17 cellular contexts compared by ENCODE assay signal in genomic region chr5:16992006-16992405, GRCh38. TPM values are rescaled to one million over a fixed set of nuclear protein-coding genes. Genes with fewer than 3 reads are reported as not detected.
DNase-seq lines count a peak whose midpoint lies in the region; ATAC-seq and TF ChIP-seq lines count a peak whose summit lies in the region.
"Had no signal": no experiment of that assay in that cellular context is flagged by ENCODE, and none has a peak within 500 bp of the region (broad histone marks: within the 10 kb centered on the region; RNA-seq: fewer than 3 reads in every experiment).

No MANE protein-coding gene starts in this region.

- no peaks in the 10 kb centered on the region for H3K4me1 Mint-ChIP-seq in activated T-cell treated with anti-CD3 and anti-CD28 coated beads, Interleukin-2, amount 50 U/mL, for 72 hours (ENCODE audit: low read depth)
- H3K4me1 Mint-ChIP-seq in activated naive CD8-positive, alpha-beta T cell treated with anti-CD3 and anti-CD28 coated beads, Interleukin-2, amount 50 U/mL, for 24 hours, result peaks cover 3% of the 10 kb centered on the region
- peaks cover 4% of the 10 kb centered on the region for H3K4me1 Mint-ChIP-seq in activated CD4-positive, alpha-beta T cell treated with anti-CD3 and anti-CD28 coated beads, Interleukin-2, amount 10 ng/mL, durations not matched to agents 24 days and 14 days
- H3K4me1 Mint-ChIP-seq: memory B cell had no signal

- peaks cover 12% of the 10 kb centered on the region for H3K27me3 Mint-ChIP-seq in activated T-cell treated with anti-CD3 and anti-CD28 coated beads, Interleukin-2, amount 50 U/mL, for 72 hours (ENCODE audit: low read depth)
- H3K27me3 Mint-ChIP-seq in activated naive CD8-positive, alpha-beta T cell treated with anti-CD3 and anti-CD28 coated beads, Interleukin-2, amount 50 U/mL, for 24 hours, result peaks cover 14% of the 10 kb centered on the region
- peaks cover 6% of the 10 kb centered on the region for H3K27me3 Mint-ChIP-seq in activated CD4-positive, alpha-beta T cell treated with anti-CD3 and anti-CD28 coated beads, Interleukin-2, amount 10 ng/mL, durations not matched to agents 24 days and 14 days

- H3K4me3 Mint-ChIP-seq in activated T-cell treated with anti-CD3 and anti-CD28 coated beads, Interleukin-2, amount 50 U/mL, for 72 hours, result no peak overlapping the region
- H3K4me3 Mint-ChIP-seq in activated naive CD8-positive, alpha-beta T cell treated with anti-CD3 and anti-CD28 coated beads, Interleukin-2, amount 50 U/mL, for 24 hours, result no peak overlapping the region
- no peak overlapping the region for H3K4me3 Mint-ChIP-seq in activated CD4-positive, alpha-beta T cell treated with anti-CD3 and anti-CD28 coated beads, Interleukin-2, amount 10 ng/mL, durations not matched to agents 24 days and 14 days
- H3K4me3 Mint-ChIP-seq: memory B cell had no signal

- H3K36me3 Mint-ChIP-seq in activated T-cell treated with anti-CD3 and anti-CD28 coated beads, Interleukin-2, amount 50 U/mL, for 72 hours (ENCODE audit: insufficient read depth in 2 of 2), result peaks cover 0 to 1% of the 10 kb centered on the region in 2 donors
- H3K36me3 Mint-ChIP-seq in activated naive CD8-positive, alpha-beta T cell treated with anti-CD3 and anti-CD28 coated beads, Interleukin-2, amount 50 U/mL, for 24 hours (ENCODE audit: low read depth), result no peaks in the 10 kb centered on the region
- no peaks in the 10 kb centered on the region for H3K36me3 Mint-ChIP-seq in activated CD4-positive, alpha-beta T cell treated with anti-CD3 and anti-CD28 coated beads, Interleukin-2, amount 10 ng/mL, durations not matched to agents 24 days and 14 days (ENCODE audit: low read depth)
- H3K36me3 Mint-ChIP-seq: memory B cell had no signal

- DNase-seq in activated T-cell treated with anti-CD3 and anti-CD28 coated beads, Interleukin-2, amount 50 U/mL, for 72 hours, result no peak
- DNase-seq in activated T-cell treated with anti-CD3 and anti-CD28 coated beads, Interleukin-2, amount 50 U/mL, for 48 hours, result no peak
- DNase-seq in SK-MEL-5 (ENCODE audit: low read depth, low spot score) (peak; percentile 46), fibroblast of mammary gland (ENCODE audit: low read depth) (peak; percentile 80), stromal cell of bone marrow (ENCODE audit: low read depth) (peak; percentile 82), DMS153 treated with DMSO at 0.1 percent for 48 hours (lab: John Stamatoyannopoulos, UW; ENCODE audit: unreplicated experiment) (no peak)
- no peak for DNase-seq in activated naive CD8-positive, alpha-beta T cell treated with anti-CD3 and anti-CD28 coated beads, Interleukin-2, amount 50 U/mL, for 24 hours
- DNase-seq in activated CD4-positive, alpha-beta T cell treated with anti-CD3 and anti-CD28 coated beads, Interleukin-2, amount 10 ng/mL, durations not matched to agents 24 days and 14 days, result no peak
- DNase-seq: 8988T; amygdala; DMS 273 treated with DMSO at 0.1 percent for 48 hours; effector memory CD4-positive, alpha-beta T cell; NCI-H1694; upper lobe of right lung; WERI-Rb-1 had no signal

- no peak overlapping the region for H3K4me3 ChIP-seq in fibroblast of mammary gland (ENCODE audit: control insufficient read depth, low read depth, low read length)
- H3K4me3 ChIP-seq: upper lobe of right lung had no signal

- H3K9me3 Mint-ChIP-seq in activated T-cell treated with anti-CD3 and anti-CD28 coated beads, Interleukin-2, amount 50 U/mL, for 72 hours, result no peaks in the 10 kb centered on the region
- H3K9me3 Mint-ChIP-seq in activated naive CD8-positive, alpha-beta T cell treated with anti-CD3 and anti-CD28 coated beads, Interleukin-2, amount 50 U/mL, for 24 hours, result peaks cover 5% of the 10 kb centered on the region
- H3K9me3 Mint-ChIP-seq in activated CD4-positive, alpha-beta T cell treated with anti-CD3 and anti-CD28 coated beads, Interleukin-2, amount 10 ng/mL, durations not matched to agents 24 days and 14 days, result no peaks in the 10 kb centered on the region
- H3K9me3 Mint-ChIP-seq: memory B cell had no signal

- peak; percentile 21 to 46 for ATAC-seq in activated T-cell treated with anti-CD3 and anti-CD28 coated beads, Interleukin-2, amount 50 U/mL, for 72 hours (replicated peaks in 1 of 2)
- ATAC-seq in activated naive CD8-positive, alpha-beta T cell treated with anti-CD3 and anti-CD28 coated beads, Interleukin-2, amount 50 U/mL, for 24 hours, result no peak
- ATAC-seq: HCT116, upper lobe of right lung had no signal

- in situ Hi-C loops in SK-MEL-5 (cut with HindIII; ENCODE audit: low pct_unique_long_range_greater_than_20kb, low sequenced_read_pairs), result no loop called here

- TF ChIP-seq CTCF in fibroblast of mammary gland (conservative IDR thresholded peaks at IDR 0.05; ENCODE audit: control insufficient read depth, insufficient read depth, low read depth, low read length), result no peak

- intact Hi-C loops in activated CD4-positive, alpha-beta T cell treated with anti-CD3 and anti-CD28 coated beads, Interleukin-2, amount 10 ng/mL, durations not matched to agents 24 days and 14 days (cut with micrococcal nuclease), result no loop called here

- H3K27ac Mint-ChIP-seq in activated T-cell treated with anti-CD3 and anti-CD28 coated beads, Interleukin-2, amount 50 U/mL, for 72 hours, result no peak overlapping the region
- H3K27ac Mint-ChIP-seq in activated naive CD8-positive, alpha-beta T cell treated with anti-CD3 and anti-CD28 coated beads, Interleukin-2, amount 50 U/mL, for 24 hours, result no peak overlapping the region
- no peak overlapping the region for H3K27ac Mint-ChIP-seq in activated CD4-positive, alpha-beta T cell treated with anti-CD3 and anti-CD28 coated beads, Interleukin-2, amount 10 ng/mL, durations not matched to agents 24 days and 14 days
- H3K27ac Mint-ChIP-seq: memory B cell had no signal

RNA-seq across cellular contexts. Expression of gene MYO10, which starts 55.9 kb away (rescaled TPM):
- total RNA-seq in activated T-cell treated with anti-CD3 and anti-CD28 coated beads, Interleukin-2, amount 50 U/mL, for 72 hours, result under 1 TPM; 0.43 to 0.97 TPM
- 161 and 191 TPM in 2 replicates for total RNA-seq in SK-MEL-5 (2014; rRNA removed; shearing (Covaris generic))
- 117 and 156 TPM in 2 replicates for polyA plus RNA-seq in SK-MEL-5 (2015; cell fraction: cytosol; rRNA removed)
- 66.9 and 85.6 TPM in 2 replicates for polyA plus RNA-seq in SK-MEL-5 (2015; cell fraction: nucleus; rRNA removed)
- 0.26 and 0.28 TPM in 2 replicates for total RNA-seq in activated CD4-positive, alpha-beta T cell treated with anti-CD3 and anti-CD28 coated beads, Interleukin-2, amount 10 ng/mL, durations not matched to agents 24 days and 14 days

Comparison
In these comparisons a context has a peak if more than half of its experiments do, and no peak if none do; other contexts are left out.
1. DNase-seq: peak in SK-MEL-5 (single experiment), fibroblast of mammary gland (single experiment) and stromal cell of bone marrow (single experiment); none in activated T-cell treated with anti-CD3 and anti-CD28 coated beads, Interleukin-2, amount 50 U/mL, for 72 hours (0 of 2), activated T-cell treated with anti-CD3 and anti-CD28 coated beads, Interleukin-2, amount 50 U/mL, for 48 hours (0 of 2), activated naive CD8-positive, alpha-beta T cell treated with anti-CD3 and anti-CD28 coated beads, Interleukin-2, amount 50 U/mL, for 24 hours (single experiment), activated CD4-positive, alpha-beta T cell treated with anti-CD3 and anti-CD28 coated beads, Interleukin-2, amount 10 ng/mL, durations not matched to agents 24 days and 14 days (single experiment) and DMS153 treated with DMSO at 0.1 percent for 48 hours (single experiment).
2. RNA of gene MYO10, which starts 55.9 kb away (total RNA-seq): 161 to 191 TPM in SK-MEL-5; 0.43 to 0.97 TPM in activated T-cell treated with anti-CD3 and anti-CD28 coated beads, Interleukin-2, amount 50 U/mL, for 72 hours and 0.26 to 0.28 TPM in activated CD4-positive, alpha-beta T cell treated with anti-CD3 and anti-CD28 coated beads, Interleukin-2, amount 10 ng/mL, durations not matched to agents 24 days and 14 days; every median in the first group is over 10 times any median in the second.